Comparison of ENCODE assay signal across 8 cellular contexts in the genomic region with DNA sequence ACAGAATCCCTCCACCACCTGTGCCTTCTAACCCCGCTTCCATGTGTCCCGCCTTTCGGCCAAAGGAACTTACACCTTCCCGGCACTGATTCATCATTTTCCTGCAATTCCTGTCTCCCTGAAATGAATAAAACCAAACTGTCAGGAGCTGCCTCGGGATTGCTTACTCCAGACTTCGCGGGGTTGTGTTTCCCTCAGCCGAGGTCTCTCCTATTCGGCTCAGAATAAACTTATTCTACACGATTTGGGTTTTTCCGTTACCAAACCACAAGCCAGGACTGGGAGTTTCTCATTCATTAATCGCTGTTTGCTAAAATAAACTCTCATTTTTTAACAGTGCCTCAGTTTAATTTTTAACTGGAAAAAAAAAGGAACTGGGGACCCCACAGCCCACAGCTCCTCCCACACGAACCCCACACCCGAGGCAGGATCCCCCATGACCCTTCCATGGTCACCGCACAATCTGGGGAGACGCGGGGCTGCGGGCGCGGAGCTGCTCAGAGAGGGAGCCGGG.
DNase-seq lines count a peak whose midpoint lies in the region; TF ChIP-seq lines count a peak whose summit lies in the region.

No MANE protein-coding gene starts in this region.

- H3K9me3 ChIP-seq in HAP-1: no peaks in the 10 kb centered on the region; the same call in none of the 2 replicates

- no peak overlapping the region for H3K27ac Mint-ChIP-seq in T-helper 1 cell treated with Interleukin-12 subunit alpha and Interleukin-12 subunit beta and Interleukin-4 antibody, amounts not matched to agents 30 μg/mL and 1 μg/mL, for 36 hours
- no peak overlapping the region for H3K27ac Mint-ChIP-seq in nephron

- TF ChIP-seq CTCF in choroid plexus epithelial cell (conservative IDR thresholded peaks at IDR 0.05; ENCODE audit: low read depth, low read length) (no peak), nephron (IDR thresholded peaks at IDR 0.05; ENCODE audit: unreplicated experiment in 3 of 3) (no peak)

- H3K4me1 Mint-ChIP-seq in T-helper 1 cell treated with Interleukin-12 subunit alpha and Interleukin-12 subunit beta and Interleukin-4 antibody, amounts not matched to agents 30 μg/mL and 1 μg/mL, for 36 hours (ENCODE audit: low read depth): peaks cover 4% of the 10 kb centered on the region
- H3K4me1 Mint-ChIP-seq in nephron: peaks cover 9% of the 10 kb centered on the region

- peaks cover 3% of the 10 kb centered on the region for H3K36me3 Mint-ChIP-seq in T-helper 1 cell treated with Interleukin-12 subunit alpha and Interleukin-12 subunit beta and Interleukin-4 antibody, amounts not matched to agents 30 μg/mL and 1 μg/mL, for 36 hours (ENCODE audit: low read depth)
- H3K36me3 Mint-ChIP-seq in nephron (ENCODE audit: low read depth): peaks cover 18% of the 10 kb centered on the region

- in situ Hi-C loops in HAP-1 (cut with MboI; ENCODE audit: low sequenced_read_pairs): no loop called here

- H3K4me3 ChIP-seq in choroid plexus epithelial cell (ENCODE audit: low read depth, low read length) (peak overlapping the region; percentile 62), HAP-1 (no peak overlapping the region)

- H3K4me1 ChIP-seq in HAP-1: no peaks in the 10 kb centered on the region

- H3K36me3 ChIP-seq in HAP-1 (replicated peaks): no peaks in the 10 kb centered on the region

- no peaks in the 10 kb centered on the region for H3K27me3 ChIP-seq in HAP-1 (ENCODE audit: low read depth)

- DNase-seq in T-helper 1 cell (no peak), NCI-H1105 treated with DMSO at 0.1 percent for 48 hours (lab: John Stamatoyannopoulos, UW) (peak; percentile 30), choroid plexus epithelial cell (ENCODE audit: low read depth) (no peak), kidney glomerular epithelial cell (lab: John Stamatoyannopoulos, UW) (no peak), HAP-1 (ENCODE audit: low spot score in 2 of 2) (no peak)
- DNase-seq in activated CD4-positive, alpha-beta T cell treated with anti-CD3 and anti-CD28 coated beads for 1 hour: no peak

- no peaks in the 10 kb centered on the region for H3K27me3 Mint-ChIP-seq in T-helper 1 cell treated with Interleukin-12 subunit alpha and Interleukin-12 subunit beta and Interleukin-4 antibody, amounts not matched to agents 30 μg/mL and 1 μg/mL, for 36 hours (ENCODE audit: low read depth)
- H3K27me3 Mint-ChIP-seq in nephron (ENCODE audit: low read depth): peaks cover 29% of the 10 kb centered on the region

- H3K9me3 Mint-ChIP-seq in T-helper 1 cell treated with Interleukin-12 subunit alpha and Interleukin-12 subunit beta and Interleukin-4 antibody, amounts not matched to agents 30 μg/mL and 1 μg/mL, for 36 hours: peaks cover 25% of the 10 kb centered on the region
- H3K9me3 Mint-ChIP-seq in nephron: peaks cover 13% of the 10 kb centered on the region

- peak overlapping the region; percentile 64 for H3K4me3 Mint-ChIP-seq in T-helper 1 cell treated with Interleukin-12 subunit alpha and Interleukin-12 subunit beta and Interleukin-4 antibody, amounts not matched to agents 30 μg/mL and 1 μg/mL, for 36 hours
- peak overlapping the region; percentile 78 to 92 (median 80) for H3K4me3 Mint-ChIP-seq in nephron
